ENCODE assay signal across 24 cellular contexts in the genomic region with DNA sequence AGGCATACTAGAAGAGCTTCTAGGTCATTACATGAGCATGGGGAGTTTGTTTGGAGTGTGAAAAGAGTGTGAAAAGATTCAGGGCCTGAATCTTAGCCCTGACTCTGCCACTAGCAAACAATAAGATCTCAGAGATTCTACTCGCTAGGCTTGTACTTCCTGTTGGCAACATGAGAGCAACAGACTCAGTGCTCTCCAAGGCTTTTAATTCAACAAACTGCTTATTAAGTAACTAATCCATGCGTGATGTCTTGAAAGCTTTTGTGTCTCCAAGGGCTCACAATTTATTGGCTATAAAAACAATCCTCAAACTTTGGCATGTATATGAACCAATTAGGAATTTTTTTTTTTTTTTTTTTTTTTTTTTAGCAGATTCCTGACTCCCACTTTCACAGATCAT.
A peak's percentile ranks its signal among the peaks of the same experiment; 100 is the strongest.
DNase-seq lines count a peak whose midpoint lies in the region; ATAC-seq and TF ChIP-seq lines count a peak whose summit lies in the region.
"Had no signal": no experiment of that assay in that cellular context is flagged by ENCODE, and none has a peak within 500 bp of the region (broad histone marks: within the 10 kb centered on the region; RNA-seq: fewer than 3 reads in every experiment).

No MANE protein-coding gene starts in this region.

- intact Hi-C loops in Calu3 (cut with micrococcal nuclease; ENCODE audit: unreplicated experiment) (no loop called here), uterus (cut with DNase I; ENCODE audit: low total_unique reads) (no loop called here)

- TF ChIP-seq CTCF in AG10803 (conservative IDR thresholded peaks at IDR 0.05; ENCODE audit: low read length) (no peak), Calu3 (IDR thresholded peaks at IDR 0.05; ENCODE audit: unreplicated experiment) (no peak), uterus (IDR thresholded peaks at IDR 0.05) (no peak)

- H3K4me3 ChIP-seq in AG10803 (ENCODE audit: low read length) (no peak overlapping the region), uterus (no peak overlapping the region)

- no peaks in the 10 kb centered on the region for H3K27me3 ChIP-seq in uterus
- H3K27me3 ChIP-seq: brain microvascular endothelial cell had no signal

- H3K27me3 Mint-ChIP-seq in Calu3 (ENCODE audit: unreplicated experiment): no peaks in the 10 kb centered on the region
- H3K27me3 Mint-ChIP-seq: activated T-cell treated with anti-CD3 and anti-CD28 coated beads, Interleukin-2, amount 50 U/mL, for 24 hours; stimulated activated memory B cell treated with anti-CD40 and anti-IgM and Interleukin-4, amounts not matched to agents 10 μg/mL and 1 μg/mL and 100 μg/mL, for 72 hours had no signal

- BruUV-seq in Calu3 (replicated peaks; lab: Mats Ljungman, UMichigan): no TSS peak

- no peak overlapping the region for H3K4me3 Mint-ChIP-seq in Calu3 (ENCODE audit: low read depth, unreplicated experiment)
- H3K4me3 Mint-ChIP-seq: activated T-cell treated with anti-CD3 and anti-CD28 coated beads, Interleukin-2, amount 50 U/mL, for 24 hours; immature natural killer cell; naive thymus-derived CD8-positive, alpha-beta T cell; stimulated activated memory B cell treated with anti-CD40 and anti-IgM and Interleukin-4, amounts not matched to agents 10 μg/mL and 1 μg/mL and 100 μg/mL, for 72 hours had no signal

- DNase-seq in AG10803 (ENCODE audit: low read depth) (peak; percentile 35), HT-29 (ENCODE audit: low spot score) (peak; percentile 3), NCI-H2227 treated with DMSO at 0.1 percent for 48 hours (lab: John Stamatoyannopoulos, UW) (peak; percentile 28), kidney glomerular epithelial cell (lab: John Stamatoyannopoulos, UW) (peak; percentile 3), Calu3 (no peak), uterus (no peak)
- DNase-seq: activated CD4-positive, alpha-beta T cell treated with anti-CD3 and anti-CD28 coated beads for 4 hours; activated T-cell treated with anti-CD3 and anti-CD28 coated beads, Interleukin-2, amount 50 U/mL, for 24 hours; brain microvascular endothelial cell; effector CD8-positive, alpha-beta T cell; EL; immature natural killer cell; KG1; left ventricle myocardium superior; midbrain; naive thymus-derived CD8-positive, alpha-beta T cell; NCI-H187 treated with DMSO at 0.1 percent for 48 hours; right cardiac atrium; SK-N-SH; stimulated activated CD4-positive, alpha-beta T cell treated with anti-CD3 and anti-CD28 coated beads, Interleukin-4, amount 100 ng/mL, for 1 hour had no signal

- no peaks in the 10 kb centered on the region for H3K36me3 Mint-ChIP-seq in Calu3 (ENCODE audit: insufficient read depth, unreplicated experiment)
- H3K36me3 Mint-ChIP-seq: immature natural killer cell; naive thymus-derived CD8-positive, alpha-beta T cell; stimulated activated memory B cell treated with anti-CD40 and anti-IgM and Interleukin-4, amounts not matched to agents 10 μg/mL and 1 μg/mL and 100 μg/mL, for 72 hours had no signal

- H3K9me3 ChIP-seq in uterus: no peaks in the 10 kb centered on the region
- H3K9me3 ChIP-seq: SK-N-SH had no signal

- TF ChIP-seq POLR2A in uterus (IDR thresholded peaks at IDR 0.05): no peak

- no peak overlapping the region for H3K27ac Mint-ChIP-seq in Calu3 (ENCODE audit: unreplicated experiment)
- H3K27ac Mint-ChIP-seq: activated T-cell treated with anti-CD3 and anti-CD28 coated beads, Interleukin-2, amount 50 U/mL, for 24 hours; immature natural killer cell; naive thymus-derived CD8-positive, alpha-beta T cell; stimulated activated memory B cell treated with anti-CD40 and anti-IgM and Interleukin-4, amounts not matched to agents 10 μg/mL and 1 μg/mL and 100 μg/mL, for 72 hours had no signal

- H3K4me1 Mint-ChIP-seq in Calu3 (ENCODE audit: low read depth, unreplicated experiment): no peaks in the 10 kb centered on the region
- H3K4me1 Mint-ChIP-seq: immature natural killer cell; naive thymus-derived CD8-positive, alpha-beta T cell; stimulated activated memory B cell treated with anti-CD40 and anti-IgM and Interleukin-4, amounts not matched to agents 10 μg/mL and 1 μg/mL and 100 μg/mL, for 72 hours had no signal

- peaks cover 4% of the 10 kb centered on the region for H3K9me3 Mint-ChIP-seq in Calu3 (ENCODE audit: low read depth, unreplicated experiment)
- H3K9me3 Mint-ChIP-seq: activated T-cell treated with anti-CD3 and anti-CD28 coated beads, Interleukin-2, amount 50 U/mL, for 24 hours; naive thymus-derived CD8-positive, alpha-beta T cell; stimulated activated memory B cell treated with anti-CD40 and anti-IgM and Interleukin-4, amounts not matched to agents 10 μg/mL and 1 μg/mL and 100 μg/mL, for 72 hours had no signal

- H3K4me1 ChIP-seq in uterus: no peaks in the 10 kb centered on the region

- no peaks in the 10 kb centered on the region for H3K36me3 ChIP-seq in uterus
- H3K36me3 ChIP-seq: brain microvascular endothelial cell had no signal

- ATAC-seq in HG02642 (IDR thresholded peaks at IDR 0.05; ENCODE audit: poor library complexity, unreplicated experiment) (no peak), HG03108 (IDR thresholded peaks at IDR 0.05; ENCODE audit: unreplicated experiment) (no peak)
- ATAC-seq: left ventricle myocardium superior; naive thymus-derived CD8-positive, alpha-beta T cell; stimulated activated memory B cell treated with anti-CD40 and anti-IgM and Interleukin-4, amounts not matched to agents 10 μg/mL and 1 μg/mL and 100 μg/mL, for 72 hours had no signal

- no peak overlapping the region for H3K27ac ChIP-seq in uterus
- H3K27ac ChIP-seq: brain microvascular endothelial cell, C4-2B had no signal

- CTCF ChIA-PET in Calu3 (lab: Charles Lee): no interaction called here

Comparison
In these comparisons a context has a peak if more than half of its experiments do, and no peak if none do; other contexts are left out.
1. DNase-seq: peak in AG10803 (single experiment), HT-29 (single experiment), NCI-H2227 treated with DMSO at 0.1 percent for 48 hours (single experiment) and kidney glomerular epithelial cell (single experiment); none in Calu3 (single experiment) and uterus (0 of 2).